In genomic region chr7:832968-833424, GRCh38 we compare ENCODE assay signal across 2 cellular contexts.
TF ChIP-seq lines count a peak whose summit lies in the region.

No MANE protein-coding gene starts in this region.

TF ChIP-seq in SK-N-SH, 30 proteins besides CTCF, POLR2A, EP300 and RAD21 (continued from another document):
- TF ChIP-seq USF2 (IDR thresholded peaks at IDR 0.05; ENCODE audit: borderline replicate concordance, low read depth, low read length): no peak
- no peak for TF ChIP-seq GATA2 (CRISPR knock-in tag; IDR thresholded peaks at IDR 0.05)
- no peak for TF ChIP-seq CHD2 (IDR thresholded peaks at IDR 0.05; ENCODE audit: low read length, partially characterized antibody)
- TF ChIP-seq JUND (IDR thresholded peaks at IDR 0.05): no peak
- no peak for TF ChIP-seq POLR2AphosphoS5 (IDR thresholded peaks at IDR 0.05; ENCODE audit: low read depth, low read length)
- TF ChIP-seq USF1 (IDR thresholded peaks at IDR 0.05; ENCODE audit: borderline replicate concordance, low read depth): no peak
- no peak for TF ChIP-seq TAF1 (IDR thresholded peaks at IDR 0.05; ENCODE audit: borderline replicate concordance, low read depth, low read length)
- TF ChIP-seq SIN3A (IDR thresholded peaks at IDR 0.05; ENCODE audit: borderline replicate concordance, low read depth, low read length): no peak
- TF ChIP-seq SMC3 (IDR thresholded peaks at IDR 0.05; ENCODE audit: low read depth, low read length): no peak
- no peak for TF ChIP-seq YY1 (IDR thresholded peaks at IDR 0.05; ENCODE audit: low read depth)
- TF ChIP-seq FOXM1 (IDR thresholded peaks at IDR 0.05; ENCODE audit: low read depth): no peak
- TF ChIP-seq TCF12 (IDR thresholded peaks at IDR 0.05): no peak
- no peak for TF ChIP-seq REST (IDR thresholded peaks at IDR 0.05; ENCODE audit: low read depth, low read length)

TF ChIP-seq in SK-N-SH treated with all-trans-retinoic acid at 6 μM for 48 hours, 23 proteins besides CTCF, POLR2A, EP300 and RAD21 (continued from another document):
- TF ChIP-seq ZFP30 (CRISPR knock-in tag; IDR thresholded peaks at IDR 0.05) (no peak), ARNTL (CRISPR knock-in tag; IDR thresholded peaks at IDR 0.05; ENCODE audit: borderline replicate concordance, low read depth) (no peak), ZFP3 (CRISPR knock-in tag; IDR thresholded peaks at IDR 0.05) (no peak), ESRRG (CRISPR knock-in tag; IDR thresholded peaks at IDR 0.05) (no peak), SNAI2 (CRISPR knock-in tag; IDR thresholded peaks at IDR 0.05) (no peak), TOX (CRISPR knock-in tag; IDR thresholded peaks at IDR 0.05; ENCODE audit: borderline replicate concordance) (no peak), TSHZ2 (CRISPR knock-in tag; IDR thresholded peaks at IDR 0.05) (no peak), ZC3H10 (CRISPR knock-in tag; IDR thresholded peaks at IDR 0.05) (no peak), PATZ1 (CRISPR knock-in tag; IDR thresholded peaks at IDR 0.05; ENCODE audit: borderline replicate concordance) (no peak), ZNF70 (CRISPR knock-in tag; IDR thresholded peaks at IDR 0.05) (no peak), CSDC2 (CRISPR knock-in tag; IDR thresholded peaks at IDR 0.05) (no peak)
